In genomic region chr2:127422631-127423475, GRCh38 we compare ENCODE assay signal across 7 cellular contexts. TPM values are rescaled to one million over a fixed set of nuclear protein-coding genes. Genes with fewer than 3 reads are reported as not detected.
DNase-seq lines count a peak whose midpoint lies in the region; ATAC-seq and TF ChIP-seq lines count a peak whose summit lies in the region.

No MANE protein-coding gene starts in this region.

- H2AFZ ChIP-seq in GM23338: peak overlapping the region; percentile 99

- no peaks in the 10 kb centered on the region for H3F3A ChIP-seq in GM23338 (replicated peaks; ENCODE audit: low read depth)

- no peak overlapping the region for H3K27ac ChIP-seq in GM23338 (ENCODE audit: low read depth)
- peak overlapping the region in 2 of 4 donors; percentile 37 to 46 for H3K27ac ChIP-seq in transverse colon

- no peak for TF ChIP-seq EP300 in transverse colon (IDR thresholded peaks at IDR 0.05; ENCODE audit: low read depth)

- no peaks in the 10 kb centered on the region for H3K79me2 ChIP-seq in GM23338 (replicated peaks; ENCODE audit: insufficient read depth)

- H3K27ac Mint-ChIP-seq in GM23338: no peak overlapping the region

- in situ Hi-C loops in astrocyte of the cerebellum (cut with HindIII; ENCODE audit: low sequenced_read_pairs) (no loop called here), transverse colon (cut with MboI; ENCODE audit: low pct_ligation_motif_present in 1 of 4, low pct_unique_long_range_greater_than_20kb in 1 of 4, low sequenced_read_pairs in 3 of 4) (no loop called here)

- H3K9me3 Mint-ChIP-seq in GM23338: no peaks in the 10 kb centered on the region; the same call in none of the 3 replicates

- H4K20me1 ChIP-seq in GM23338 (replicated peaks; ENCODE audit: insufficient read depth): no peaks in the 10 kb centered on the region

- no peaks in the 10 kb centered on the region for H3K9me2 ChIP-seq in GM23338 (ENCODE audit: insufficient read depth)

- no peaks in the 10 kb centered on the region for H3K36me3 ChIP-seq in GM23338 (ENCODE audit: insufficient read depth)
- H3K36me3 ChIP-seq in kidney epithelial cell (ENCODE audit: control insufficient read depth, insufficient read depth, low read length): no peaks in the 10 kb centered on the region
- no peaks in the 10 kb centered on the region for H3K36me3 ChIP-seq in transverse colon

- peaks cover 12% of the 10 kb centered on the region; the same call in 1 of the 2 replicates for H3K4me1 ChIP-seq in GM23338 (ENCODE audit: insufficient read depth)
- H3K4me1 ChIP-seq in transverse colon: peaks cover 0 to 16% (median 14%) of the 10 kb centered on the region in 4 donors

- peak overlapping the region; percentile 80 for H3K4me2 ChIP-seq in GM23338

- peak; percentile 77 for DNase-seq in GM23338 (ENCODE audit: low spot score)
- DNase-seq in NCI-H2227 treated with DMSO at 0.1 percent for 48 hours (lab: John Stamatoyannopoulos, UW): peak; percentile 41
- no peak for DNase-seq in astrocyte of the cerebellum (ENCODE audit: low read depth)
- DNase-seq in kidney epithelial cell (ENCODE audit: low read depth): no peak
- peak; percentile 45 for DNase-seq in transverse colon
- DNase-seq in NCI-H446 (lab: John Stamatoyannopoulos, UW): no peak

- ATAC-seq in GM23338: peak; percentile 75
- ATAC-seq in GM19397 (IDR thresholded peaks at IDR 0.05; ENCODE audit: unreplicated experiment): no peak

- peak; percentile 17 for TF ChIP-seq POLR2A in transverse colon (IDR thresholded peaks at IDR 0.05)

- H3K4me3 Mint-ChIP-seq in GM23338: peak overlapping the region; percentile 73

- H3K27me3 Mint-ChIP-seq in GM23338 (ENCODE audit: insufficient read depth, low read depth, poor library complexity): peaks cover 45% of the 10 kb centered on the region

- no peaks in the 10 kb centered on the region for H3K9me3 ChIP-seq in transverse colon

- WGBS in transverse colon (ENCODE audit: low coverage in 1 of 2), 2 donors: 0 to 5% methylated on average over 6 to 31 of the region's 71 CpGs

- TF ChIP-seq CTCF in GM23338 (conservative IDR thresholded peaks at IDR 0.05; ENCODE audit: low read depth in 2 of 2) (no peak), astrocyte of the cerebellum (IDR thresholded peaks at IDR 0.05; ENCODE audit: low read depth, low read length, missing control alignments) (no peak), kidney epithelial cell (IDR thresholded peaks at IDR 0.05; ENCODE audit: insufficient read depth, low read length, poor library complexity, severe bottlenecking) (no peak), transverse colon (IDR thresholded peaks at IDR 0.05) (no peak)

- H3K4me3 ChIP-seq in GM23338 (peak overlapping the region; percentile 88), astrocyte of the cerebellum (ENCODE audit: low read depth, low read length) (peak overlapping the region; percentile 39), kidney epithelial cell (ENCODE audit: low read depth, low read length) (peak overlapping the region; percentile 43), transverse colon (peak overlapping the region in 3 of 4 donors; percentile 20 to 49 (median 43))

- H3K4me1 Mint-ChIP-seq in GM23338: peaks cover 11% of the 10 kb centered on the region

- intact Hi-C loops in transverse colon (cut with DNase I; ENCODE audit: low total_unique reads): no loop called here

- H3K36me3 Mint-ChIP-seq in GM23338 (ENCODE audit: low read depth): no peaks in the 10 kb centered on the region; the same call in 2 of the 3 replicates

- peaks cover 45% of the 10 kb centered on the region for H3K27me3 ChIP-seq in GM23338 (ENCODE audit: insufficient read depth)
- peaks cover 21% of the 10 kb centered on the region for H3K27me3 ChIP-seq in kidney epithelial cell (ENCODE audit: control insufficient read depth, insufficient read depth, low read length)
- peaks cover 32% of the 10 kb centered on the region for H3K27me3 ChIP-seq in transverse colon

TF ChIP-seq in GM23338, 12 proteins besides CTCF, POLR2A, EP300 and RAD21 (continues in another document):
- no peak for TF ChIP-seq ZNF114 (CRISPR knock-in tag; IDR thresholded peaks at IDR 0.05)
- no peak for TF ChIP-seq STAT1 (IDR thresholded peaks at IDR 0.05; ENCODE audit: unreplicated experiment)
- no peak for TF ChIP-seq ZNF462 (CRISPR knock-in tag; IDR thresholded peaks at IDR 0.05)
- no peak for TF ChIP-seq NANOG (IDR thresholded peaks at IDR 0.05; ENCODE audit: borderline replicate concordance)

RNA-seq across cellular contexts. Expression of gene PROC, which starts 4.6 kb away (rescaled TPM):
- 1.2 and 1.7 TPM in 2 replicates for total RNA-seq in GM23338 (2014; rRNA removed; shearing (Covaris generic))
- polyA plus RNA-seq in GM23338 (2016; fragmentation: Nextera tagmentation; extraction: Ambion mirVana): 2.4 and 2.7 TPM in 2 replicates
- 1.4 and 2.9 TPM in 2 replicates for total RNA-seq in kidney epithelial cell
- 1 to 10 TPM in 2 of 4 donors, not detected in 2; 2.9 to 3.0 TPM for total RNA-seq in transverse colon

RNA-seq across cellular contexts. Expression of gene MAP3K2, which starts 35.1 kb away (rescaled TPM):
- total RNA-seq in GM23338 (2014; rRNA removed; shearing (Covaris generic)): 23.5 and 24.7 TPM in 2 replicates
- polyA plus RNA-seq in GM23338 (2016; fragmentation: Nextera tagmentation; extraction: Ambion mirVana): 7.3 and 10.2 TPM in 2 replicates
- 42.2 and 59.4 TPM in 2 replicates for total RNA-seq in kidney epithelial cell
- 10 to 100 TPM; 39.4 to 95.4 (median 72.9) TPM for total RNA-seq in transverse colon

Comparison
In these comparisons a context has a peak if more than half of its experiments do, and no peak if none do; other contexts are left out.
1. DNase-seq: peak in GM23338 (single experiment), NCI-H2227 treated with DMSO at 0.1 percent for 48 hours (single experiment) and transverse colon (single experiment); none in astrocyte of the cerebellum (single experiment), kidney epithelial cell (single experiment) and NCI-H446 (0 of 2).
2. Peak in every context shown above with its lines, with median percentiles within 50 percentile points of each other: H3K4me3 ChIP-seq.